2 cellular contexts compared by ENCODE assay signal in the genomic region with DNA sequence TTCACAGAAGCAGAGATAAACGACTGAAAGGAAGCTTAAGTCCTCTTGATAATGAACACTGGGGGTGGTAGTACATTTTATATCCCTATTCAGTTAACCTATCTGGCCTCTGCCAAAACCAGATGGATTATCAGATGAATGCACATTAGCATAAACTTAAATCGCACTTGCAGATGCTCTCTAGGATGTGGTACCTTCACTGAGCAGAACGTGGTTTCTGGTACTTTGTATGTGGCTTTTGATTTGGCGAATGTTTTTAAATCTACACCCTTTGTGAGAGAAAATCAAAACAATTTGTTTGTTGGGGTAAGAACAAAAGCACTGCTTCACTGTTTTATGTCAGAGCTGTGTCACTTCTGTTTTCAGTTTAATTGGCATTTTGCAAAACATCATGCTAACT.
TF ChIP-seq lines count a peak whose summit lies in the region.

No MANE protein-coding gene starts in this region.

TF ChIP-seq in GM12891, 5 proteins besides CTCF, POLR2A, EP300 and RAD21:
- no peak for TF ChIP-seq TAF1 (IDR thresholded peaks at IDR 0.05; ENCODE audit: low read depth, low read length)
- no peak for TF ChIP-seq PAX5 (IDR thresholded peaks at IDR 0.05; ENCODE audit: insufficient read depth, low read length, severe bottlenecking)
- TF ChIP-seq POLR2AphosphoS5 (IDR thresholded peaks at IDR 0.05; ENCODE audit: low read depth, low read length), result no peak
- TF ChIP-seq SPI1 (IDR thresholded peaks at IDR 0.05; ENCODE audit: low read depth, low read length), result no peak
- no peak for TF ChIP-seq POU2F2 (IDR thresholded peaks at IDR 0.05; ENCODE audit: low read depth, low read length)

TF ChIP-seq in SK-N-SH, 30 proteins besides CTCF, POLR2A, EP300 and RAD21:
- TF ChIP-seq, protein P1, sequence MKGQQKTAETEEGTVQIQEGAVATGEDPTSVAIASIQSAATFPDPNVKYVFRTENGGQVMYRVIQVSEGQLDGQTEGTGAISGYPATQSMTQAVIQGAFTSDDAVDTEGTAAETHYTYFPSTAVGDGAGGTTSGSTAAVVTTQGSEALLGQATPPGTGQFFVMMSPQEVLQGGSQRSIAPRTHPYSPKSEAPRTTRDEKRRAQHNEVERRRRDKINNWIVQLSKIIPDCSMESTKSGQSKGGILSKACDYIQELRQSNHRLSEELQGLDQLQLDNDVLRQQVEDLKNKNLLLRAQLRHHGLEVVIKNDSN (IDR thresholded peaks at IDR 0.05; ENCODE audit: borderline replicate concordance, low read depth), result no peak
- TF ChIP-seq NRF1 (IDR thresholded peaks at IDR 0.05; ENCODE audit: low read depth, low read length) (no peak), JUND (IDR thresholded peaks at IDR 0.05) (no peak), FOXJ3 (CRISPR knock-in tag; IDR thresholded peaks at IDR 0.05) (no peak), RFX5 (IDR thresholded peaks at IDR 0.05; ENCODE audit: low read length) (no peak)
